Comparison of ENCODE assay signal across 20 cellular contexts in the genomic region with DNA sequence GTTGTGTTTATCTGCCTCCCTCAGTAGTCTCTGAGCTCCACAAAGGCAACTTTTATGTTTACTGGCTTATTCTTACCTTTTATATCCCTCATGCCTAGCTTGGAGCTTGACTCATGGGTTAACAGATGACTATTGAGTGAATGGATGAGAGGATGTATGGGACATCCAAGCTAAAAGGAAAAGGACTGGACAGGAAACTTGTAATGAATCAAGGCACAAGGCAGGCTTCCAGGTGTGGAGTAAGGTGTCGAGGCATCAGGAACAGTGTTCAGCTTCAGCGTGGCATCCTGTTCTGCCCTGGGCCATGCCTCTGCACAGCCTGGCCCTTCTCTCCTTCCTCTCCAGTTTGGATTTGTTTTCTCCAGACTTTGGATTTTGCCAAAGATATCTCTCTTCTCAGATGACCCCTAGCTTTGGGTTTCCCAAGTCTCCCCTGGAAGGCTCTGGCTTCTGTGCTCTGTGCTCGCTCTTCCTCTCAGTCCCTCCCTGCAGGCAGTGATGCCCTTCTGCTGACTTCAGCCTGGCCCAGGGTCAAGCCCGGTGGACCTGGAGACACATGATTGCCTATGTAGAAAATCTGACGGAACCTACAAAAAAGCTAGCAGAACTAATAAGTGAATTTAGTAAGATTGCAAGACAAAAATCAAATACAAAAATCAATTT.
DNase-seq lines count a peak whose midpoint lies in the region; ATAC-seq lines count a peak whose summit lies in the region.
"Had no signal": no experiment of that assay in that cellular context is flagged by ENCODE, and none has a peak within 500 bp of the region (broad histone marks: within the 10 kb centered on the region; RNA-seq: fewer than 3 reads in every experiment).

No MANE protein-coding gene starts in this region.

- H3K4me3 ChIP-seq in right cardiac atrium (ENCODE audit: low read length), result no peak overlapping the region
- H3K4me3 ChIP-seq: A549 had no signal

- ATAC-seq in left ventricle myocardium superior (no peak), right cardiac atrium (no peak), sciatic nerve (peak; percentile 40), GM21717 (IDR thresholded peaks at IDR 0.05; ENCODE audit: unreplicated experiment) (no peak)
- ATAC-seq: A549; natural killer cell treated with Interleukin-12 subunit alpha and Interleukin-12 subunit beta and Interleukin-15 and Interleukin-18, amount 100 ng/mL, for 72 hours had no signal

- intact Hi-C loops in cardiac septum (cut with DNase I) (no loop called here), left ventricle myocardium superior (cut with micrococcal nuclease) (no loop called here), right cardiac atrium (cut with DNase I) (no loop called here), sciatic nerve (cut with DNase I) (no loop called here), head of caudate nucleus (cut with DNase I) (no loop called here)

- no peaks in the 10 kb centered on the region for H3K9me3 ChIP-seq in right cardiac atrium (ENCODE audit: control insufficient read depth, low read length)
- H3K9me3 ChIP-seq: A549, BE2C had no signal

- 75% methylated on average over 5 of the region's 5 CpGs for WGBS in right cardiac atrium

- DNase-seq in cardiac septum (ENCODE audit: low spot score) (peak; percentile 33), left ventricle myocardium superior (no peak), right cardiac atrium (peak in 2 of 3 donors; percentile 61 to 67), sciatic nerve (ENCODE audit: low spot score) (no peak), SW 1271 (lab: John Stamatoyannopoulos, UW) (no peak), NCI-H774 (lab: John Stamatoyannopoulos, UW) (no peak), head of caudate nucleus (no peak)
- DNase-seq: activated T-cell treated with anti-CD3 and anti-CD28 coated beads, Interleukin-2, amount 50 U/mL, for 48 hours; BE2C; DMS79; effector CD8-positive, alpha-beta T cell; HCEC 1CT; NCI-H1694 treated with DMSO at 0.1 percent for 48 hours; NCI-H748 treated with DMSO at 0.1 percent for 48 hours; SIG-M5; T-helper 1 cell had no signal

- H3K4me1 ChIP-seq in right cardiac atrium (ENCODE audit: control insufficient read depth, insufficient read depth, low read length), result peaks cover 5% of the 10 kb centered on the region
- H3K4me1 ChIP-seq: A549, BE2C, parathyroid adenoma had no signal

- H3K27ac ChIP-seq in right cardiac atrium (ENCODE audit: low read length), result peak overlapping the region; percentile 42
- H3K27ac ChIP-seq: A549, parathyroid adenoma had no signal

- H3K27me3 ChIP-seq in right cardiac atrium (ENCODE audit: control insufficient read depth, insufficient read depth), result no peaks in the 10 kb centered on the region
- H3K27me3 ChIP-seq: BE2C had no signal

Comparison
In these comparisons a context has a peak if more than half of its experiments do, and no peak if none do; other contexts are left out.
1. DNase-seq: peak in cardiac septum (single experiment) and right cardiac atrium (2 of 3); none in left ventricle myocardium superior (single experiment), sciatic nerve (single experiment), SW 1271 (0 of 2), NCI-H774 (single experiment) and head of caudate nucleus (0 of 42).